26 cellular contexts compared by ENCODE assay signal in genomic region chr6:95551678-95552324, GRCh38.
"Had no signal": no experiment of that assay in that cellular context is flagged by ENCODE, and none has a peak within 500 bp of the region (broad histone marks: within the 10 kb centered on the region; RNA-seq: fewer than 3 reads in every experiment).

No MANE protein-coding gene starts in this region.

- H3K27me3 ChIP-seq: ascending aorta, body of pancreas, Peyer's patch had no signal

- H3K4me1 ChIP-seq: ascending aorta, body of pancreas, Peyer's patch had no signal

- DNase-seq: activated CD4-positive, alpha-beta T cell treated with anti-CD3 and anti-CD28 coated beads for 4 hours; activated CD8-positive, alpha-beta memory T cell treated with anti-CD3 and anti-CD28 coated beads, Interleukin-2, amount 50 U/mL, for 48 hours; activated CD8-positive, alpha-beta T cell treated with anti-CD3 and anti-CD28 coated beads for 36 hours; activated effector memory CD4-positive, alpha-beta T cell treated with Interleukin-2 at 50 U/mL for 16 hours; activated naive CD4-positive, alpha-beta T cell; activated T-cell treated with anti-CD3 and anti-CD28 coated beads, Interleukin-2, amount 50 U/mL, for 1 hour; amniotic stem cell; body of pancreas; Karpas-422; MM.1S; NCI-H1105; NCI-H1436; NCI-H1694 treated with DMSO at 0.1 percent for 48 hours; NCI-H2029 treated with DMSO at 0.1 percent for 48 hours; NCI-H345; NCI-H510A; NCI-H526 treated with DMSO at 0.1 percent for 48 hours; NCI-H82; OCI-M1; Peyer's patch; SHP77 treated with DMSO at 0.1 percent for 48 hours; T-helper 17 cell; T-helper 9 cell had no signal

- H3K9me3 ChIP-seq: body of pancreas, Peyer's patch had no signal

- ATAC-seq: activated CD8-positive, alpha-beta T cell treated with anti-CD3 and anti-CD28 coated beads for 36 hours; body of pancreas; K562; T-helper 17 cell had no signal

- H3K36me3 ChIP-seq: ascending aorta, Peyer's patch had no signal

- H3K4me3 ChIP-seq: ascending aorta, body of pancreas, K562, Peyer's patch had no signal

- H3K27ac ChIP-seq: ascending aorta, body of pancreas, Peyer's patch, RWPE1 had no signal
